ENCODE assay signal across 35 cellular contexts in genomic region chr1:28656335-28656734, GRCh38. TPM values are rescaled to one million over a fixed set of nuclear protein-coding genes. Genes with fewer than 3 reads are reported as not detected.
"Had no signal": no experiment of that assay in that cellular context is flagged by ENCODE, and none has a peak within 500 bp of the region (broad histone marks: within the 10 kb centered on the region; RNA-seq: fewer than 3 reads in every experiment).

No MANE protein-coding gene starts in this region.

- FAIRE-seq: urothelium cell line had no signal

- DNase-seq: natural killer cell; occipital lobe; ovary; right cardiac atrium; spleen; stimulated activated CD4-positive, alpha-beta T cell treated with anti-CD3 and anti-CD28 coated beads, Interleukin-12 subunit alpha, Interleukin-12 subunit beta, amount 100 ng/mL, for 4 hours; stimulated activated CD4-positive, alpha-beta T cell treated with anti-CD3 and anti-CD28 coated beads, Interleukin-1b, Interleukin-23, amount 100 ng/mL, for 48 hours; stimulated activated CD4-positive, alpha-beta T cell treated with anti-CD3 and anti-CD28 coated beads, Interleukin-4, amount 100 ng/mL, for 1 hour; stimulated activated CD4-positive, alpha-beta T cell treated with anti-CD3 and anti-CD28 coated beads, Interleukin-4, amount 100 ng/mL, for 4 hours; stimulated activated CD8-positive, alpha-beta memory T cell treated with anti-CD3 and anti-CD28 coated beads, Interleukin-4, amount 100 ng/mL, for 48 hours; stimulated activated naive B cell treated with anti-CD40 and anti-IgM and Interleukin-4, amounts not matched to agents 10 μg/mL and 1 μg/mL and 100 μg/mL, for 72 hours; stimulated activated naive CD4-positive, alpha-beta T cell treated with Interleukin-2 at 50 U/mL for 16 hours; stomach; thyroid gland; trophoblast cell; upper lobe of left lung had no signal

- H3K9me3 Mint-ChIP-seq: natural killer cell; nephron; neural progenitor cell; stimulated activated naive B cell treated with anti-CD40 and anti-IgM and Interleukin-4, amounts not matched to agents 10 μg/mL and 1 μg/mL and 100 μg/mL, for 72 hours; stimulated activated naive CD8-positive, alpha-beta T cell treated with anti-CD3 and anti-CD28 coated beads, Interleukin-15, Interleukin-2, amounts not matched to agents 100 ng/mL and 50 ng/mL, for 24 hours had no signal

- H3K4me3 ChIP-seq: neural progenitor cell, ovary, psoas muscle, skin epidermis, smooth muscle cell, spleen, stomach, thoracic aorta, thyroid gland, tibial nerve, upper lobe of left lung, vagina had no signal

- H3K4me2 ChIP-seq: neural progenitor cell, smooth muscle cell had no signal

- H3K27ac Mint-ChIP-seq: natural killer cell; nephron; neural progenitor cell; progenitor cell of endocrine pancreas; stimulated activated naive B cell treated with anti-CD40 and anti-IgM and Interleukin-4, amounts not matched to agents 10 μg/mL and 1 μg/mL and 100 μg/mL, for 72 hours; stimulated activated naive CD8-positive, alpha-beta T cell treated with anti-CD3 and anti-CD28 coated beads, Interleukin-15, Interleukin-2, amounts not matched to agents 100 ng/mL and 50 ng/mL, for 24 hours had no signal

- H3K4me3 Mint-ChIP-seq: natural killer cell; nephron; neural progenitor cell; stimulated activated naive B cell treated with anti-CD40 and anti-IgM and Interleukin-4, amounts not matched to agents 10 μg/mL and 1 μg/mL and 100 μg/mL, for 72 hours; stimulated activated naive CD8-positive, alpha-beta T cell treated with anti-CD3 and anti-CD28 coated beads, Interleukin-15, Interleukin-2, amounts not matched to agents 100 ng/mL and 50 ng/mL, for 24 hours had no signal

- H3K9ac ChIP-seq: neural progenitor cell, parathyroid adenoma had no signal

- H3K4me1 Mint-ChIP-seq: natural killer cell; neural progenitor cell; stimulated activated naive B cell treated with anti-CD40 and anti-IgM and Interleukin-4, amounts not matched to agents 10 μg/mL and 1 μg/mL and 100 μg/mL, for 72 hours had no signal

- H3K4me1 ChIP-seq: neural progenitor cell, parathyroid adenoma, stomach, thyroid gland, tibial nerve, upper lobe of left lung, vagina had no signal

- H3K27me3 Mint-ChIP-seq: progenitor cell of endocrine pancreas; stimulated activated naive B cell treated with anti-CD40 and anti-IgM and Interleukin-4, amounts not matched to agents 10 μg/mL and 1 μg/mL and 100 μg/mL, for 72 hours; stimulated activated naive CD8-positive, alpha-beta T cell treated with anti-CD3 and anti-CD28 coated beads, Interleukin-15, Interleukin-2, amounts not matched to agents 100 ng/mL and 50 ng/mL, for 24 hours had no signal

- H3K36me3 Mint-ChIP-seq: natural killer cell; neural progenitor cell; stimulated activated naive B cell treated with anti-CD40 and anti-IgM and Interleukin-4, amounts not matched to agents 10 μg/mL and 1 μg/mL and 100 μg/mL, for 72 hours had no signal

- H3K27me3 ChIP-seq: neural progenitor cell, ovary, spleen, stomach, thyroid gland, tibial nerve, upper lobe of left lung, vagina had no signal

- H2AFZ ChIP-seq: neural progenitor cell, parathyroid adenoma had no signal

- H3K79me2 ChIP-seq: parathyroid adenoma had no signal

- H3K9me3 ChIP-seq: ovary, psoas muscle, spleen, stomach, thoracic aorta, thyroid gland, tibial nerve, upper lobe of left lung, vagina had no signal

- H3K36me3 ChIP-seq: neural progenitor cell, ovary, spleen, stomach, thoracic aorta, thyroid gland, tibial nerve, upper lobe of left lung, vagina had no signal

- ATAC-seq: natural killer cell; right cardiac atrium; sciatic nerve; stimulated activated naive B cell treated with anti-CD40 and anti-IgM and Interleukin-4, amounts not matched to agents 10 μg/mL and 1 μg/mL and 100 μg/mL, for 72 hours had no signal

- H3K27ac ChIP-seq: neural progenitor cell, ovary, parathyroid adenoma, psoas muscle, skin epidermis, spleen, stomach, thoracic aorta, thyroid gland, tibial nerve, upper lobe of left lung, vagina had no signal

RNA-seq across cellular contexts. Expression of gene RNU11, which starts 7.9 kb away (rescaled TPM):
- total RNA-seq: natural killer cell, occipital lobe, osteoblast, ovary, progenitor cell of endocrine pancreas, psoas muscle, renal cortical epithelial cell, right cardiac atrium, sciatic nerve, smooth muscle cell, spleen, stomach, subcutaneous adipose tissue, temporal lobe, thoracic aorta, thyroid gland, tibial nerve, upper lobe of left lung, ureter, vagina had no signal
- polyA plus RNA-seq: neural cell, ovary, psoas muscle, right cardiac atrium, smooth muscle cell, spleen, stomach had no signal
